In genomic region chr1:93500275-93500674, GRCh38 we compare ENCODE assay signal across 1 cellular context.
TF ChIP-seq lines count a peak whose summit lies in the region.

No MANE protein-coding gene starts in this region.

TF ChIP-seq in K562, 482 proteins besides CTCF, POLR2A, EP300 and RAD21:
- TF ChIP-seq USF1 (CRISPR knock-in tag; IDR thresholded peaks at IDR 0.05) (no peak), CREBBP (IDR thresholded peaks at IDR 0.05; ENCODE audit: low read depth, low read length) (no peak), SPI1 (IDR thresholded peaks at IDR 0.05; ENCODE audit: borderline replicate concordance, low read depth, low read length) (peak; percentile 95)
